In the genomic region with DNA sequence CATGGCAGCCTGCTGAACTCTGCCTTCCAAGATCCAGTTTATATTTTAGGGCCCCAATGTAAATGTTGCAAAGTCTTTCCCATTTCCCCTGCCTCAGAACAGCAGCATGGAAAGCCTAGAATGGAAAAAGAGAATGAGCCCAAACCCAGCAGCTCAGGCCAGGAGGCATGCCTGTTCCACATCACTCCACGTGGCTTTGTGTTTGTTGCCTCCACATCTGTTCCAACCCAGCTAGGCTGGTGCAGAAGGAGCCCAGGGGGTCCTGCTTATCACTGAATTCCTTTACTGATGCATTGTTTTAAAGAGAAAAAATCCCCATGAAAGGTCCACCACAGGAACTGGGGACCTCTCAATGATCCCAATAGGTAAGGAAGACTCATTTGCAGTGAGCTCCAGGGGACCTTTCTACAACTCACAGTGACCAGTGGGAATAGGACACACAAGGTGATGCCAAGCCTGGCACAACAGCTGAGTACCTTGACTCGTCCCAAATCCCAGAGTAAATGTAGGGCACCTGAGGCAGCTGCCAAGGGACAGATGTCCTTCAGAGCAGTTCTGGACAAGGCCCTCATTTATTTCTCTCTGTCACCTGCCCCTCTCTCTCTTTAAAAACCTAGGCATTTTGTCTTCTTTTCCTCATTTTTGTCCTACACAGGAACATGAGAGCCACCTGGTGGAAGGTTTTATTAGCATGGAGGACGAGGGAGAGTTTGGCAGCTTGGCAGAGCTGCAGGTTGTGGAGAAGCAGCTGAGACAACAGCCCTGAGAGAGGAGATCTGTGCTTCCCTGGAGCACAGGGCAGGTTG, we compare ENCODE assay signal across 8 cellular contexts. TPM values are rescaled to one million over a fixed set of nuclear protein-coding genes. Genes with fewer than 3 reads are reported as not detected.
DNase-seq lines count a peak whose midpoint lies in the region; ATAC-seq, FAIRE-seq and TF ChIP-seq lines count a peak whose summit lies in the region.

No MANE protein-coding gene starts in this region.

- WGBS in stomach, 5 donors = 9 to 21% (median 18%) methylated on average over 3 of the region's 3 CpGs

- H3K4me3 ChIP-seq in AG10803 (ENCODE audit: low read length) = no peak overlapping the region
- no peak overlapping the region for H3K4me3 ChIP-seq in PC-9
- no peak overlapping the region for H3K4me3 ChIP-seq in stomach

- no peak overlapping the region for H3K4me2 ChIP-seq in PC-9

- POLR2A ChIA-PET in PC-9 (lab: Charles Lee; ENCODE audit: unreplicated experiment) = no interaction called here

- H3K9me3 ChIP-seq in PC-9 (ENCODE audit: insufficient read depth, low read depth) (peaks cover 11% of the 10 kb centered on the region; the same call in 1 of the 2 replicates), stomach (peaks cover 4 to 54% (median 34%) of the 10 kb centered on the region in 4 donors)

- ATAC-seq in GM19328 (IDR thresholded peaks at IDR 0.05; ENCODE audit: unreplicated experiment) = no peak
- no peak for ATAC-seq in GM18519 (IDR thresholded peaks at IDR 0.05; ENCODE audit: low FRiP score, unreplicated experiment)

- CTCF ChIA-PET in PC-9 (lab: Charles Lee) = no interaction called here

- TF ChIP-seq POLR2A in stomach (IDR thresholded peaks at IDR 0.05) = no peak

- no TSS peak for BruUV-seq in PC-9 (replicated peaks; lab: Mats Ljungman, UMichigan)

- no peak overlapping the region for H3K27ac ChIP-seq in PC-9
- H3K27ac ChIP-seq in stomach = no peak overlapping the region

- no peak overlapping the region for H2AFZ ChIP-seq in PC-9

- no peaks in the 10 kb centered on the region for H3F3A ChIP-seq in PC-9 (ENCODE audit: insufficient read depth, low read depth)

- TF ChIP-seq CTCF in AG10803 (conservative IDR thresholded peaks at IDR 0.05; ENCODE audit: low read length) (peak; percentile 5; the same call in 1 of the 2 replicates), PC-9 (conservative IDR thresholded peaks at IDR 0.05) (peak; percentile 77), stomach (IDR thresholded peaks at IDR 0.05) (peak in 4 of 7 experiments; percentile 27 to 53 (median 38))

- no peak for DNase-seq in AG10803 (ENCODE audit: low read depth)
- DNase-seq in GF-D8 (lab: John Stamatoyannopoulos, UW) = peak; percentile 7
- peak; percentile 27 to 39 for DNase-seq in PC-9
- peak; percentile 13 to 24 for DNase-seq in frontal cortex (ENCODE audit: low spot score in 2 of 2)
- no peak for DNase-seq in stomach
- no peak for DNase-seq in AG20443 (ENCODE audit: low spot score)

- intact Hi-C loops in PC-9 (cut with micrococcal nuclease; ENCODE audit: unreplicated experiment) (loop anchor here (1.0 to 2.0 kb wide), 3 partner anchors 33 to 455 kb away; no protein-coding TSS in a partner anchor), stomach (cut with DNase I; ENCODE audit: low total_unique reads) (no loop called here)

- H4K20me1 ChIP-seq in PC-9 (ENCODE audit: insufficient read depth) = no peaks in the 10 kb centered on the region

- H3K4me1 ChIP-seq in PC-9 (replicated peaks; ENCODE audit: insufficient read depth) (no peaks in the 10 kb centered on the region), stomach (no peaks in the 10 kb centered on the region)

- H3K9me2 ChIP-seq in PC-9 (ENCODE audit: insufficient read depth) = no peaks in the 10 kb centered on the region

- no peaks in the 10 kb centered on the region for H3K36me3 ChIP-seq in PC-9 (ENCODE audit: low read depth)
- peaks cover 0 to 18% (median 2%) of the 10 kb centered on the region in 4 donors for H3K36me3 ChIP-seq in stomach

- FAIRE-seq in frontal cortex (lab: Jason Lieb, UNC) = no peak

- H3K27me3 ChIP-seq in PC-9 (ENCODE audit: insufficient read depth, low read depth) (peaks cover 51% of the 10 kb centered on the region), stomach (no peaks in the 10 kb centered on the region)

- no peak for TF ChIP-seq EP300 in stomach (IDR thresholded peaks at IDR 0.05)

- H3K79me2 ChIP-seq in PC-9 (ENCODE audit: low read depth) = no peaks in the 10 kb centered on the region

RNA-seq across cellular contexts. Expression of gene ADAMTS17, which starts 41.7 kb away (rescaled TPM):
- total RNA-seq in PC-9 (2021) (2.0 and 3.2 TPM in 2 replicates), frontal cortex (9.4 TPM), stomach (10 to 100 TPM in 2 of 5 donors, 1 to 10 TPM in 3; 6.2 to 14.3 (median 9.3) TPM)
- polyA plus RNA-seq in stomach = 1 to 10 TPM in 2 of 3 donors, under 1 TPM in 1; 0.31 to 1.5 (median 1.1) TPM

Comparison
In these comparisons a context has a peak if more than half of its experiments do, and no peak if none do; other contexts are left out.
1. DNase-seq: peak in GF-D8 (single experiment), PC-9 (2 of 2) and frontal cortex (2 of 2); none in AG10803 (single experiment), stomach (single experiment) and AG20443 (single experiment).
2. CTCF ChIP-seq: peak in every context shown above with its lines; median percentile 77 in PC-9; 38 in stomach; 5 in AG10803.